ENCODE assay signal across 14 cellular contexts in genomic region chr1:161554340-161554739, GRCh38. TPM values are rescaled to one million over a fixed set of nuclear protein-coding genes. Genes with fewer than 3 reads are reported as not detected.
DNase-seq lines count a peak whose midpoint lies in the region; ATAC-seq and TF ChIP-seq lines count a peak whose summit lies in the region.
"Not testable (repeated sequence)": the region's sequence is repeated elsewhere in the genome, so short reads cannot be mapped to it uniquely, and the experiment has no call there.
"Had no signal": no experiment of that assay in that cellular context is flagged by ENCODE, and none has a peak within 500 bp of the region (broad histone marks: within the 10 kb centered on the region; RNA-seq: fewer than 3 reads in every experiment).

No MANE protein-coding gene starts in this region.

- not testable (repeated sequence) for TF ChIP-seq POLR2A in suprapubic skin (IDR thresholded peaks at IDR 0.05)

- H3K9ac ChIP-seq in colonic mucosa (ENCODE audit: low read depth in 2 of 2, low read length in 2 of 2): not testable (repeated sequence)

- peak overlapping the region; percentile 80 for H3K27ac Mint-ChIP-seq in T-helper 1 cell treated with Interleukin-12 subunit alpha and Interleukin-12 subunit beta and Interleukin-4 antibody, amounts not matched to agents 30 μg/mL and 1 μg/mL, for 36 hours
- H3K27ac Mint-ChIP-seq in activated CD4-positive, alpha-beta memory T cell treated with anti-CD3 and anti-CD28 coated beads, Interleukin-2, amount 10 ng/mL, durations not matched to agents 7 days and 5 days: peak overlapping the region; percentile 84
- H3K27ac Mint-ChIP-seq in activated T-helper 17 cell treated with anti-CD3 and anti-CD28 coated beads, Interleukin-2, amount 50 U/mL, for 72 hours: peak overlapping the region; percentile 80
- peak overlapping the region; percentile 84 to 89 for H3K27ac Mint-ChIP-seq in natural killer cell

- not testable (repeated sequence) for H3K36me3 ChIP-seq in colonic mucosa, suprapubic skin

- peak in 1 of 2 experiments; percentile 36 for DNase-seq in HL-60 (ENCODE audit: low read depth in 1 of 2, low spot score in 1 of 2)
- DNase-seq in activated CD4-positive, alpha-beta memory T cell treated with anti-CD3 and anti-CD28 coated beads, Interleukin-2, amount 10 ng/mL, durations not matched to agents 7 days and 5 days; colonic mucosa; right cardiac atrium; natural killer cell; suprapubic skin (ENCODE audit: low spot score in 2 of 2): not testable (repeated sequence)

- H3K9me3 Mint-ChIP-seq in T-helper 1 cell treated with Interleukin-12 subunit alpha and Interleukin-12 subunit beta and Interleukin-4 antibody, amounts not matched to agents 30 μg/mL and 1 μg/mL, for 36 hours; activated CD4-positive, alpha-beta memory T cell treated with anti-CD3 and anti-CD28 coated beads, Interleukin-2, amount 10 ng/mL, durations not matched to agents 7 days and 5 days; activated T-helper 17 cell treated with anti-CD3 and anti-CD28 coated beads, Interleukin-2, amount 50 U/mL, for 72 hours; natural killer cell: not testable (repeated sequence)

- 86% methylated on average over 3 of the region's 3 CpGs for WGBS in right cardiac atrium
- 93% methylated on average over 3 of the region's 3 CpGs for WGBS in suprapubic skin

- intact Hi-C loops in colonic mucosa (cut with DNase I); right cardiac atrium (cut with DNase I); natural killer cell (cut with micrococcal nuclease): not testable (repeated sequence)

- CTCF ChIA-PET in activated CD4-positive, alpha-beta memory T cell treated with anti-CD3 and anti-CD28 coated beads, Interleukin-2, amount 10 ng/mL, durations not matched to agents 7 days and 5 days (lab: Charles Lee): not testable (repeated sequence)

- H3K4me3 Mint-ChIP-seq in T-helper 1 cell treated with Interleukin-12 subunit alpha and Interleukin-12 subunit beta and Interleukin-4 antibody, amounts not matched to agents 30 μg/mL and 1 μg/mL, for 36 hours: peak overlapping the region; percentile 77
- H3K4me3 Mint-ChIP-seq in activated CD4-positive, alpha-beta memory T cell treated with anti-CD3 and anti-CD28 coated beads, Interleukin-2, amount 10 ng/mL, durations not matched to agents 7 days and 5 days; natural killer cell: not testable (repeated sequence)
- peak overlapping the region; percentile 39 for H3K4me3 Mint-ChIP-seq in activated T-helper 17 cell treated with anti-CD3 and anti-CD28 coated beads, Interleukin-2, amount 50 U/mL, for 72 hours

- not testable (repeated sequence) for H3K36me3 Mint-ChIP-seq in T-helper 1 cell treated with Interleukin-12 subunit alpha and Interleukin-12 subunit beta and Interleukin-4 antibody, amounts not matched to agents 30 μg/mL and 1 μg/mL, for 36 hours (ENCODE audit: low read depth); activated T-helper 17 cell treated with anti-CD3 and anti-CD28 coated beads, Interleukin-2, amount 50 U/mL, for 72 hours (ENCODE audit: low read depth); natural killer cell
- peaks cover 14% of the 10 kb centered on the region for H3K36me3 Mint-ChIP-seq in activated CD4-positive, alpha-beta memory T cell treated with anti-CD3 and anti-CD28 coated beads, Interleukin-2, amount 10 ng/mL, durations not matched to agents 7 days and 5 days (ENCODE audit: low read depth)

- peaks cover 13% of the 10 kb centered on the region for H3K4me1 Mint-ChIP-seq in T-helper 1 cell treated with Interleukin-12 subunit alpha and Interleukin-12 subunit beta and Interleukin-4 antibody, amounts not matched to agents 30 μg/mL and 1 μg/mL, for 36 hours (ENCODE audit: low read depth)
- peaks cover 32% of the 10 kb centered on the region for H3K4me1 Mint-ChIP-seq in activated CD4-positive, alpha-beta memory T cell treated with anti-CD3 and anti-CD28 coated beads, Interleukin-2, amount 10 ng/mL, durations not matched to agents 7 days and 5 days
- peaks cover 15% of the 10 kb centered on the region for H3K4me1 Mint-ChIP-seq in activated T-helper 17 cell treated with anti-CD3 and anti-CD28 coated beads, Interleukin-2, amount 50 U/mL, for 72 hours
- peaks cover 37 to 47% of the 10 kb centered on the region in 2 donors for H3K4me1 Mint-ChIP-seq in natural killer cell

- H3K4me1 ChIP-seq in colonic mucosa; right cardiac atrium (ENCODE audit: control insufficient read depth, insufficient read depth, low read length); suprapubic skin: not testable (repeated sequence)

- not testable (repeated sequence) for H3K4me3 ChIP-seq in HL-60 (replicated peaks; ENCODE audit: insufficient read depth, low read length); colonic mucosa; right cardiac atrium (ENCODE audit: low read length); suprapubic skin

- POLR2A ChIA-PET in activated CD4-positive, alpha-beta memory T cell treated with anti-CD3 and anti-CD28 coated beads, Interleukin-2, amount 10 ng/mL, durations not matched to agents 7 days and 5 days (lab: Charles Lee): interaction anchor here (0.7 kb wide), 1 partner anchor 1357 kb away, joined by 3 read pairs; no protein-coding TSS in a partner anchor

- not testable (repeated sequence) for H3K27me3 ChIP-seq in HL-60 (ENCODE audit: insufficient read depth, poor library complexity, severe bottlenecking); colonic mucosa; right cardiac atrium (ENCODE audit: control insufficient read depth, insufficient read depth); suprapubic skin

- H3K27me3 Mint-ChIP-seq in T-helper 1 cell treated with Interleukin-12 subunit alpha and Interleukin-12 subunit beta and Interleukin-4 antibody, amounts not matched to agents 30 μg/mL and 1 μg/mL, for 36 hours (ENCODE audit: low read depth); activated CD4-positive, alpha-beta memory T cell treated with anti-CD3 and anti-CD28 coated beads, Interleukin-2, amount 10 ng/mL, durations not matched to agents 7 days and 5 days; activated T-helper 17 cell treated with anti-CD3 and anti-CD28 coated beads, Interleukin-2, amount 50 U/mL, for 72 hours; natural killer cell (ENCODE audit: low read depth in 2 of 2): not testable (repeated sequence)

- H3K27ac ChIP-seq in HL-60 (replicated peaks): peak overlapping the region; percentile 73
- H3K27ac ChIP-seq in colonic mucosa: peak overlapping the region; percentile 22
- H3K27ac ChIP-seq in right cardiac atrium (ENCODE audit: low read length): not testable (repeated sequence)
- peak overlapping the region; percentile 14 for H3K27ac ChIP-seq in suprapubic skin

- not testable (repeated sequence) for H3K9me3 ChIP-seq in colonic mucosa; right cardiac atrium (ENCODE audit: control insufficient read depth, low read length); suprapubic skin

- TF ChIP-seq EP300 in suprapubic skin (IDR thresholded peaks at IDR 0.05): not testable (repeated sequence)

- not testable (repeated sequence) for TF ChIP-seq CTCF in HL-60 (IDR thresholded peaks at IDR 0.05; ENCODE audit: insufficient read depth, low read length); colonic mucosa (IDR thresholded peaks at IDR 0.05); natural killer cell (IDR thresholded peaks at IDR 0.05); suprapubic skin (IDR thresholded peaks at IDR 0.05)

- not testable (repeated sequence) for ATAC-seq in activated T-helper 17 cell treated with anti-CD3 and anti-CD28 coated beads, Interleukin-2, amount 50 U/mL, for 72 hours (replicated peaks); natural killer cell
- peak; percentile 51 to 53 for ATAC-seq in right cardiac atrium

RNA-seq across cellular contexts. Expression of gene FCGR3A, which starts 4.7 kb away (rescaled TPM):
- total RNA-seq in activated CD4-positive, alpha-beta memory T cell treated with anti-CD3 and anti-CD28 coated beads, Interleukin-2, amount 10 ng/mL, durations not matched to agents 7 days and 5 days: under 1 TPM; 0.18 to 0.53 TPM
- not detected for total RNA-seq in activated T-helper 17 cell treated with anti-CD3 and anti-CD28 coated beads, Interleukin-2, amount 50 U/mL, for 72 hours
- 10 to 100 TPM in 1 of 2 donors, 1 to 10 TPM in 1; 3.2 to 10.1 TPM for total RNA-seq in colonic mucosa
- 10 to 100 TPM; 42.7 to 73.9 (median 69.1) TPM for total RNA-seq in right cardiac atrium
- polyA plus RNA-seq in right cardiac atrium: 14.6 TPM
- 100 to 1,000 TPM; 557 to 892 (median 848) TPM for total RNA-seq in natural killer cell
- 1 to 10 TPM in 3 of 4 donors, under 1 TPM in 1; 0.98 to 5.3 (median 1.4) TPM for total RNA-seq in suprapubic skin
- total RNA-seq: A172, Calu3, G401, H7 had no signal
- polyA plus RNA-seq: AG04450 had no signal

RNA-seq across cellular contexts. Expression of gene HSPA6, which starts 30.0 kb away (rescaled TPM):
- 1 to 10 TPM in 1 of 2 experiments, under 1 TPM in 1; 0.91 to 1.2 TPM for total RNA-seq in activated CD4-positive, alpha-beta memory T cell treated with anti-CD3 and anti-CD28 coated beads, Interleukin-2, amount 10 ng/mL, durations not matched to agents 7 days and 5 days
- under 1 TPM; 0.37 to 0.41 TPM for total RNA-seq in activated T-helper 17 cell treated with anti-CD3 and anti-CD28 coated beads, Interleukin-2, amount 50 U/mL, for 72 hours
- total RNA-seq in colonic mucosa: 1 to 10 TPM; 1.0 to 3.6 TPM
- 1 to 10 TPM in 3 of 4 donors, under 1 TPM in 1; 0.71 to 3.0 (median 2.1) TPM for total RNA-seq in right cardiac atrium
- 0.75 TPM for polyA plus RNA-seq in right cardiac atrium
- total RNA-seq in natural killer cell: 1 to 10 TPM; 5.8 to 6.5 (median 6.0) TPM
- total RNA-seq in suprapubic skin: 1 to 10 TPM; 3.6 to 8.1 (median 5.3) TPM
- total RNA-seq: H7 had no signal

RNA-seq across cellular contexts. Expression of gene FCGR2A, which starts 49.1 kb away (rescaled TPM):
- under 1 TPM in 1 of 2 experiments, not detected in 1; 0.30 TPM for total RNA-seq in activated CD4-positive, alpha-beta memory T cell treated with anti-CD3 and anti-CD28 coated beads, Interleukin-2, amount 10 ng/mL, durations not matched to agents 7 days and 5 days
- not detected for total RNA-seq in activated T-helper 17 cell treated with anti-CD3 and anti-CD28 coated beads, Interleukin-2, amount 50 U/mL, for 72 hours
- 10 to 100 TPM in 1 of 2 donors, 1 to 10 TPM in 1; 4.5 to 14.0 TPM for total RNA-seq in colonic mucosa
- 10 to 100 TPM; 10.3 to 29.5 (median 19.7) TPM for total RNA-seq in right cardiac atrium
- polyA plus RNA-seq in right cardiac atrium: 5.7 TPM
- total RNA-seq in natural killer cell: 10 to 100 TPM in 2 of 3 donors, 1 to 10 TPM in 1; 7.5 to 34.6 (median 13.9) TPM
- total RNA-seq in suprapubic skin: 10 to 100 TPM in 2 of 4 donors, 1 to 10 TPM in 2; 4.3 to 27.8 (median 8.3) TPM
- total RNA-seq: Calu3, H7 had no signal
- polyA plus RNA-seq: CD8-positive, alpha-beta memory T cell had no signal

Comparison
In these comparisons a context has a peak if more than half of its experiments do, and no peak if none do; other contexts are left out.
1. RNA of gene FCGR3A, which starts 4.7 kb away (total RNA-seq): 557 to 892 TPM in natural killer cell; 42.7 to 73.9 TPM in right cardiac atrium, 3.2 to 10.1 TPM in colonic mucosa, 0.98 to 5.3 TPM in suprapubic skin, 0.18 to 0.53 TPM in activated CD4-positive, alpha-beta memory T cell treated with anti-CD3 and anti-CD28 coated beads, Interleukin-2, amount 10 ng/mL, durations not matched to agents 7 days and 5 days and not detected in activated T-helper 17 cell treated with anti-CD3 and anti-CD28 coated beads, Interleukin-2, amount 50 U/mL, for 72 hours; every median in the first group is over 4 times any median in the second.
2. RNA of gene FCGR2A, which starts 49.1 kb away (total RNA-seq): 10.3 to 29.5 TPM in right cardiac atrium, 4.5 to 14.0 TPM in colonic mucosa, 7.5 to 34.6 TPM in natural killer cell and 4.3 to 27.8 TPM in suprapubic skin; 0.30 TPM in activated CD4-positive, alpha-beta memory T cell treated with anti-CD3 and anti-CD28 coated beads, Interleukin-2, amount 10 ng/mL, durations not matched to agents 7 days and 5 days and not detected in activated T-helper 17 cell treated with anti-CD3 and anti-CD28 coated beads, Interleukin-2, amount 50 U/mL, for 72 hours; every median in the first group is over 4 times any median in the second.
3. Peak in every context shown above with its lines, with median percentiles within 50 percentile points of each other: H3K27ac Mint-ChIP-seq.